In the genomic region with DNA sequence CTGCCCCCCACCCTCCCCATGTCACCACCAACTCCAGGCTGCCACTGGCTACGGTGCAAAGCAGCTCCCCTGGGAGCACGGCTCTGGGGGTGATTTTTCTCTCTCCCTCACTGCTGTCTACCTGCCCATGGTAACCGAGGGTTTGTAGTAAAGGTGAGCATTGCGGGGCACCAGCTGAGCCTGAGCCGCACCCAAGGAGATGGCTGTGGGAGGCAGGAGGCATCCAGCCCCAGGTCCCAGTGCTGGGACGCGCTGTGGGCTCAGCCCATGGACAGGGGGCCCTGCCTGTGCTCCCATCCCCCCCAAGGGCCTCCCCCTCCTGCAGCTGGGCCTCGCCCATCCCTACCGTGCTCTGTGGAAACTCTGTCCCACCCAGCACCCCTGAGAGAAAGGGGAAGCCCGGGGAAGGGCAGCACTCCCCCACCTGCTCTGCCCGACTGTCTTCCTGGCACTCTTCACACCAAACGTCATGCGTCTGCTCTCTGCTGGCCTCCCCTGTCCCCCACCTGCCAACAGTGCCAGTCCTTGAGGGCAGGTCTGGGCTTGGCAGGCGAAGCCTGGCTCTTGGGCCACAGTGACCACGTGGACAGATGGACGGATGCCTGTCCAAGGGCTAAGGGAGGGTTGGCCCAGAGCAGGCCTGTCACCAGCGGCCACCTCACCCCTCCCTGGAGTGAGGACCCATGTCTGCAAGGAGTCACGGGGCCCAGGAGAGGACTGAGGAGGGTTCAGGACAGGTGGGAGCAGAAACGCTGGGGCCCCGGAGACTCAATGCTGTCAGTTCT, we compare ENCODE assay signal across 20 cellular contexts. TPM values are rescaled to one million over a fixed set of nuclear protein-coding genes. Genes with fewer than 3 reads are reported as not detected.
"Had no signal": no experiment of that assay in that cellular context is flagged by ENCODE, and none has a peak within 500 bp of the region (broad histone marks: within the 10 kb centered on the region; RNA-seq: fewer than 3 reads in every experiment).

No MANE protein-coding gene starts in this region.

- DNase-seq: activated CD4-positive, alpha-beta T cell treated with anti-CD3 and anti-CD28 coated beads for 36 hours; activated CD8-positive, alpha-beta T cell treated with anti-CD3 and anti-CD28 coated beads, Interleukin-2, amount 10 ng/mL, durations not matched to agents 7 days and 5 days; activated gamma-delta T cell treated with Interleukin-2 at 50 U/mL for 16 hours; amniotic stem cell; cortex of kidney; effector CD4-positive, alpha-beta T cell; esophagus squamous epithelium; immature natural killer cell; left colon; naive thymus-derived CD4-positive, alpha-beta T cell had no signal

- H3K27ac Mint-ChIP-seq: activated CD4-positive, alpha-beta T cell treated with anti-CD3 and anti-CD28 coated beads for 36 hours; activated CD8-positive, alpha-beta T cell treated with anti-CD3 and anti-CD28 coated beads, Interleukin-2, amount 10 ng/mL, durations not matched to agents 7 days and 5 days; activated naive CD8-positive, alpha-beta T cell; immature natural killer cell; naive thymus-derived CD4-positive, alpha-beta T cell; stimulated activated effector memory CD8-positive, alpha-beta T cell treated with anti-CD3 and anti-CD28 coated beads, Interleukin-12 subunit alpha, Interleukin-12 subunit beta, amount 100 ng/mL, for 72 hours; T-helper 1 cell treated with Interleukin-12 subunit alpha and Interleukin-12 subunit beta and Interleukin-4 antibody, amounts not matched to agents 30 μg/mL and 1 μg/mL, for 36 hours had no signal

- H3K4me3 Mint-ChIP-seq: activated CD4-positive, alpha-beta T cell treated with anti-CD3 and anti-CD28 coated beads for 36 hours; activated CD8-positive, alpha-beta T cell treated with anti-CD3 and anti-CD28 coated beads, Interleukin-2, amount 10 ng/mL, durations not matched to agents 7 days and 5 days; activated naive CD8-positive, alpha-beta T cell; immature natural killer cell; naive thymus-derived CD4-positive, alpha-beta T cell; stimulated activated effector memory CD8-positive, alpha-beta T cell treated with anti-CD3 and anti-CD28 coated beads, Interleukin-12 subunit alpha, Interleukin-12 subunit beta, amount 100 ng/mL, for 72 hours; T-helper 1 cell treated with Interleukin-12 subunit alpha and Interleukin-12 subunit beta and Interleukin-4 antibody, amounts not matched to agents 30 μg/mL and 1 μg/mL, for 36 hours had no signal

- H3K27ac ChIP-seq: esophagus squamous epithelium, neutrophil, tibial nerve had no signal

- H3K36me3 Mint-ChIP-seq: activated naive CD8-positive, alpha-beta T cell; immature natural killer cell; naive thymus-derived CD4-positive, alpha-beta T cell; stimulated activated effector memory CD8-positive, alpha-beta T cell treated with anti-CD3 and anti-CD28 coated beads, Interleukin-12 subunit alpha, Interleukin-12 subunit beta, amount 100 ng/mL, for 72 hours had no signal

- ATAC-seq: activated CD4-positive, alpha-beta T cell treated with anti-CD3 and anti-CD28 coated beads for 36 hours; activated CD8-positive, alpha-beta T cell treated with anti-CD3 and anti-CD28 coated beads, Interleukin-2, amount 10 ng/mL, durations not matched to agents 7 days and 5 days; left colon; naive thymus-derived CD4-positive, alpha-beta T cell; stimulated activated effector memory CD8-positive, alpha-beta T cell treated with anti-CD3 and anti-CD28 coated beads, Interleukin-12 subunit alpha, Interleukin-12 subunit beta, amount 100 ng/mL, for 72 hours had no signal

- H3K4me3 ChIP-seq: esophagus squamous epithelium, tibial nerve had no signal

- FAIRE-seq: endothelial cell of umbilical vein had no signal

- H3K9me3 ChIP-seq: esophagus squamous epithelium, neutrophil, tibial nerve had no signal

- H3K9me3 Mint-ChIP-seq: immature natural killer cell; stimulated activated effector memory CD8-positive, alpha-beta T cell treated with anti-CD3 and anti-CD28 coated beads, Interleukin-12 subunit alpha, Interleukin-12 subunit beta, amount 100 ng/mL, for 72 hours; T-helper 1 cell treated with Interleukin-12 subunit alpha and Interleukin-12 subunit beta and Interleukin-4 antibody, amounts not matched to agents 30 μg/mL and 1 μg/mL, for 36 hours had no signal

- H3K4me1 Mint-ChIP-seq: activated CD4-positive, alpha-beta T cell treated with anti-CD3 and anti-CD28 coated beads for 36 hours had no signal

- H3K36me3 ChIP-seq: esophagus squamous epithelium, neutrophil, tibial nerve, WERI-Rb-1 had no signal

RNA-seq across cellular contexts. Expression of a gene that starts 3.8 kb away (rescaled TPM):
- total RNA-seq: activated CD4-positive, alpha-beta T cell treated with anti-CD3 and anti-CD28 coated beads for 36 hours; activated CD8-positive, alpha-beta T cell treated with anti-CD3 and anti-CD28 coated beads, Interleukin-2, amount 10 ng/mL, durations not matched to agents 7 days and 5 days; endothelial cell of umbilical vein; esophagus squamous epithelium; fibroblast of villous mesenchyme; left colon; mononuclear cell; naive thymus-derived CD4-positive, alpha-beta T cell; renal cortical epithelial cell had no signal
- polyA plus RNA-seq: endothelial cell of umbilical vein; immature natural killer cell; naive thymus-derived CD4-positive, alpha-beta T cell had no signal
